In genomic region chr3:29280675-29281264, GRCh38 we compare ENCODE assay signal across 8 cellular contexts. TPM values are rescaled to one million over a fixed set of nuclear protein-coding genes. Genes with fewer than 3 reads are reported as not detected.
DNase-seq lines count a peak whose midpoint lies in the region; ATAC-seq lines count a peak whose summit lies in the region.

TSS of gene RBMS3 (plus strand) at chr3:29281071.

- peak within 1 kb of the TSS; percentile 64 for H3K4me3 Mint-ChIP-seq in natural killer cell treated with Interleukin-12 subunit alpha and Interleukin-12 subunit beta and Interleukin-15 and Interleukin-18, amount 100 ng/mL, for 72 hours

- peak within 1 kb of the TSS in 1 of 2 donors; percentile 72 for H3K27ac Mint-ChIP-seq in activated naive CD4-positive, alpha-beta T cell treated with anti-CD3 and anti-CD28 coated beads, Interleukin-2, amount 50 U/mL, for 72 hours
- peak within 1 kb of the TSS; percentile 21 to 54 for H3K27ac Mint-ChIP-seq in natural killer cell treated with Interleukin-12 subunit alpha and Interleukin-12 subunit beta and Interleukin-15 and Interleukin-18, amount 100 ng/mL, for 72 hours

- H3K36me3 Mint-ChIP-seq in activated naive CD4-positive, alpha-beta T cell treated with anti-CD3 and anti-CD28 coated beads, Interleukin-2, amount 50 U/mL, for 72 hours: peaks cover 0 to 4% of the 10 kb centered on the region in 2 donors
- no peaks in the 10 kb centered on the region for H3K36me3 Mint-ChIP-seq in natural killer cell treated with Interleukin-12 subunit alpha and Interleukin-12 subunit beta and Interleukin-15 and Interleukin-18, amount 100 ng/mL, for 72 hours

- peak; percentile 43 for DNase-seq in NCI-H2107 treated with DMSO at 0.1 percent for 48 hours (lab: John Stamatoyannopoulos, UW; ENCODE audit: unreplicated experiment)
- DNase-seq in NCI-H2107 (lab: John Stamatoyannopoulos, UW): no peak
- DNase-seq in MV-4-11 (lab: John Stamatoyannopoulos, UW): peak; percentile 70
- peak in 1 of 2 donors; percentile 10 for DNase-seq in activated naive CD4-positive, alpha-beta T cell treated with anti-CD3 and anti-CD28 coated beads, Interleukin-2, amount 50 U/mL, for 72 hours (ENCODE audit: low spot score in 2 of 2)
- peak; percentile 2 for DNase-seq in germinal center (ENCODE audit: low spot score)
- no peak for DNase-seq in natural killer cell treated with Interleukin-12 subunit alpha and Interleukin-12 subunit beta and Interleukin-15 and Interleukin-18, amount 100 ng/mL, for 72 hours (ENCODE audit: low spot score)
- DNase-seq in NCI-H345 (lab: John Stamatoyannopoulos, UW): no peak

- peaks cover 0 to 8% of the 10 kb centered on the region in 2 donors for H3K27me3 Mint-ChIP-seq in natural killer cell treated with Interleukin-12 subunit alpha and Interleukin-12 subunit beta and Interleukin-15 and Interleukin-18, amount 100 ng/mL, for 72 hours

- peaks cover 10 to 17% of the 10 kb centered on the region in 2 donors for H3K4me1 Mint-ChIP-seq in natural killer cell treated with Interleukin-12 subunit alpha and Interleukin-12 subunit beta and Interleukin-15 and Interleukin-18, amount 100 ng/mL, for 72 hours (ENCODE audit: low read depth in 2 of 2)

- peak; percentile 39 for ATAC-seq in GM21529 (IDR thresholded peaks at IDR 0.05; ENCODE audit: unreplicated experiment)
- ATAC-seq in activated naive CD4-positive, alpha-beta T cell treated with anti-CD3 and anti-CD28 coated beads, Interleukin-2, amount 50 U/mL, for 72 hours: peak; percentile 33 to 36
- peak in 1 of 2 donors; percentile 27 for ATAC-seq in natural killer cell treated with Interleukin-12 subunit alpha and Interleukin-12 subunit beta and Interleukin-15 and Interleukin-18, amount 100 ng/mL, for 72 hours

- H3K9me3 Mint-ChIP-seq in activated naive CD4-positive, alpha-beta T cell treated with anti-CD3 and anti-CD28 coated beads, Interleukin-2, amount 50 U/mL, for 72 hours: no peaks in the 10 kb centered on the region
- no peaks in the 10 kb centered on the region for H3K9me3 Mint-ChIP-seq in natural killer cell treated with Interleukin-12 subunit alpha and Interleukin-12 subunit beta and Interleukin-15 and Interleukin-18, amount 100 ng/mL, for 72 hours

RNA-seq across cellular contexts. Expression of gene RBMS3, which starts in this region (rescaled TPM):
- 1 to 10 TPM in 1 of 2 donors, not detected in 1; 3.3 TPM for total RNA-seq in activated naive CD4-positive, alpha-beta T cell treated with anti-CD3 and anti-CD28 coated beads, Interleukin-2, amount 50 U/mL, for 72 hours
- total RNA-seq in natural killer cell treated with Interleukin-12 subunit alpha and Interleukin-12 subunit beta and Interleukin-15 and Interleukin-18, amount 100 ng/mL, for 72 hours: 1 to 10 TPM; 1.4 to 3.5 TPM

Comparison
In these comparisons a context has a peak if more than half of its experiments do, and no peak if none do; other contexts are left out.
1. DNase-seq: peak in NCI-H2107 treated with DMSO at 0.1 percent for 48 hours (single experiment), MV-4-11 (single experiment) and germinal center (single experiment); none in NCI-H2107 (single experiment), natural killer cell treated with Interleukin-12 subunit alpha and Interleukin-12 subunit beta and Interleukin-15 and Interleukin-18, amount 100 ng/mL, for 72 hours (single experiment) and NCI-H345 (single experiment).